Comparison of ENCODE assay signal across 8 cellular contexts in the genomic region with DNA sequence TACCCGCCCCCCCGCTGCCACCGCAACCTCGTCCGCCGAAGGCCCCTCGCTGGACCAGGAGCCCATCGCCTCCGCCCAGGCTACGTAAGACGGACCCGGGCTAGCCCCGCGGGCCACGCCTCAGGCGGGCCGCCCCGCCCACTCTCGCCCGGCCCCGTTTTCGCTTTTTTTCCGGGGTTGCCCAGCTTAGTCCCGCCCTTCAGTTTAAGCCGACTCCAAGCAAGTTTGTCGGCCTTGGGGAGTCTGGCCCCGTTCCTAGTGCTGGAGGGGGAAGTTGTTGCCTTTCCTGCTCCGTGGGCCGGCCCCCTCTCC. TPM values are rescaled to one million over a fixed set of nuclear protein-coding genes. Genes with fewer than 3 reads are reported as not detected.
DNase-seq lines count a peak whose midpoint lies in the region; ATAC-seq, FAIRE-seq and TF ChIP-seq lines count a peak whose summit lies in the region.

No MANE protein-coding gene starts in this region.

- no peak for TF ChIP-seq RAD21 in A549 (conservative IDR thresholded peaks at IDR 0.05 in 1 of 2, IDR thresholded peaks at IDR 0.05 in 1 of 2)

- peak overlapping the region; percentile 83 for H3K27ac Mint-ChIP-seq in chondrocyte (ENCODE audit: unreplicated experiment)

- TF ChIP-seq CTCF in A549 (IDR thresholded peaks at IDR 0.05) (no peak), chondrocyte (IDR thresholded peaks at IDR 0.05) (no peak)

- ATAC-seq in A549, result peak; percentile 45 to 65
- ATAC-seq in GM18517 (IDR thresholded peaks at IDR 0.05; ENCODE audit: unreplicated experiment), result peak; percentile 15
- ATAC-seq in HG03108 (IDR thresholded peaks at IDR 0.05; ENCODE audit: unreplicated experiment), result peak; percentile 31

- DNase-seq in A549 (ENCODE audit: low read depth in 1 of 2, low spot score in 1 of 2), result peak; percentile 77 to 93
- DNase-seq in NCI-H446 treated with DMSO at 0.1 percent for 48 hours (lab: John Stamatoyannopoulos, UW), result peak; percentile 85
- DNase-seq in activated CD4-positive, alpha-beta T cell treated with anti-CD3 and anti-CD28 coated beads for 24 hours (ENCODE audit: low read depth in 2 of 2), result peak; percentile 62 to 77
- no peak for DNase-seq in chondrocyte (ENCODE audit: low spot score)
- peak; percentile 63 to 76 for DNase-seq in stimulated activated CD4-positive, alpha-beta T cell treated with anti-CD3 and anti-CD28 coated beads, Interleukin-1b, Interleukin-23, amount 100 ng/mL, for 4 hours (ENCODE audit: low read depth in 2 of 2)

- H3K9me3 Mint-ChIP-seq in chondrocyte (ENCODE audit: low read depth), result no peaks in the 10 kb centered on the region

- peak overlapping the region; percentile 94 to 98 for H3K27ac ChIP-seq in A549
- peak overlapping the region; percentile 97 for H3K27ac ChIP-seq in layer of hippocampus (ENCODE audit: low read depth, low read length)

- H3K4me2 ChIP-seq in A549, result peak overlapping the region; percentile 80

- no peak for TF ChIP-seq POLR2A in A549 (IDR thresholded peaks at IDR 0.05; ENCODE audit: low read length)

- CTCF ChIA-PET in A549 (lab: Yijun Ruan, JAX), result interaction anchor here (0.5 to 7.7 kb wide), 32 partner anchors 12 to 387 kb away, joined by 3 to 149 read pairs (median 5); partner anchors contain the start of genes CLK2, ENTREP3, FDPS and KRTCAP2

- whole genome bisulfite sequencing in A549 (ENCODE audit: missing lambda C conversion rate), result 0% methylated on average over 11 of the region's 29 CpGs

- no peaks in the 10 kb centered on the region for H3K27me3 Mint-ChIP-seq in chondrocyte (ENCODE audit: low read depth)

- H3K27me3 ChIP-seq in layer of hippocampus (ENCODE audit: control insufficient read depth, insufficient read depth, low read length), result no peaks in the 10 kb centered on the region

- no peak for TF ChIP-seq EP300 in A549 (IDR thresholded peaks at IDR 0.05)

- no peaks in the 10 kb centered on the region for H3K9me3 ChIP-seq in A549

- H3K4me1 Mint-ChIP-seq in chondrocyte (ENCODE audit: low read depth), result peaks cover 39% of the 10 kb centered on the region

- peaks cover 20% of the 10 kb centered on the region for H3K4me1 ChIP-seq in A549

- peak overlapping the region; percentile 71 for H3K4me3 ChIP-seq in A549

- peak overlapping the region; percentile 89 for H3K4me3 Mint-ChIP-seq in chondrocyte (ENCODE audit: unreplicated experiment)

- no peak for FAIRE-seq in A549 (lab: Jason Lieb, UNC)

- H3K36me3 Mint-ChIP-seq in chondrocyte (ENCODE audit: low read depth), result peaks cover 7% of the 10 kb centered on the region

- POLR2A ChIA-PET in A549 (lab: Yijun Ruan, JAX), result interaction anchor here (0.7 to 2.3 kb wide), 10 partner anchors 16 to 325 kb away, joined by 3 to 14 read pairs (median 5); partner anchors contain the start of genes ASH1L, CLK2, ENTREP3 and HCN3

TF ChIP-seq in A549, 52 proteins besides CTCF, POLR2A, EP300 and RAD21:
- TF ChIP-seq PHF8 (IDR thresholded peaks at IDR 0.05; ENCODE audit: borderline replicate concordance, low read depth) (peak; percentile 29; the same call in 1 of the 2 replicates), FOSB (CRISPR knock-in tag; IDR thresholded peaks at IDR 0.05) (no peak), JUN (IDR thresholded peaks at IDR 0.05) (0 out of 5 replicates have a peak, but pooled peaks of 1 of the 2 experiments have one; percentile 44), RFX5 (IDR thresholded peaks at IDR 0.05) (no peak), CHD2 (IDR thresholded peaks at IDR 0.05; ENCODE audit: low read length, partially characterized antibody) (no peak), JUNB (IDR thresholded peaks at IDR 0.05) (no peak), GATA3 (IDR thresholded peaks at IDR 0.05; ENCODE audit: borderline replicate concordance) (no peak), EHMT2 (IDR thresholded peaks at IDR 0.05; ENCODE audit: low read depth) (no peak)
- TF ChIP-seq, protein P1, sequence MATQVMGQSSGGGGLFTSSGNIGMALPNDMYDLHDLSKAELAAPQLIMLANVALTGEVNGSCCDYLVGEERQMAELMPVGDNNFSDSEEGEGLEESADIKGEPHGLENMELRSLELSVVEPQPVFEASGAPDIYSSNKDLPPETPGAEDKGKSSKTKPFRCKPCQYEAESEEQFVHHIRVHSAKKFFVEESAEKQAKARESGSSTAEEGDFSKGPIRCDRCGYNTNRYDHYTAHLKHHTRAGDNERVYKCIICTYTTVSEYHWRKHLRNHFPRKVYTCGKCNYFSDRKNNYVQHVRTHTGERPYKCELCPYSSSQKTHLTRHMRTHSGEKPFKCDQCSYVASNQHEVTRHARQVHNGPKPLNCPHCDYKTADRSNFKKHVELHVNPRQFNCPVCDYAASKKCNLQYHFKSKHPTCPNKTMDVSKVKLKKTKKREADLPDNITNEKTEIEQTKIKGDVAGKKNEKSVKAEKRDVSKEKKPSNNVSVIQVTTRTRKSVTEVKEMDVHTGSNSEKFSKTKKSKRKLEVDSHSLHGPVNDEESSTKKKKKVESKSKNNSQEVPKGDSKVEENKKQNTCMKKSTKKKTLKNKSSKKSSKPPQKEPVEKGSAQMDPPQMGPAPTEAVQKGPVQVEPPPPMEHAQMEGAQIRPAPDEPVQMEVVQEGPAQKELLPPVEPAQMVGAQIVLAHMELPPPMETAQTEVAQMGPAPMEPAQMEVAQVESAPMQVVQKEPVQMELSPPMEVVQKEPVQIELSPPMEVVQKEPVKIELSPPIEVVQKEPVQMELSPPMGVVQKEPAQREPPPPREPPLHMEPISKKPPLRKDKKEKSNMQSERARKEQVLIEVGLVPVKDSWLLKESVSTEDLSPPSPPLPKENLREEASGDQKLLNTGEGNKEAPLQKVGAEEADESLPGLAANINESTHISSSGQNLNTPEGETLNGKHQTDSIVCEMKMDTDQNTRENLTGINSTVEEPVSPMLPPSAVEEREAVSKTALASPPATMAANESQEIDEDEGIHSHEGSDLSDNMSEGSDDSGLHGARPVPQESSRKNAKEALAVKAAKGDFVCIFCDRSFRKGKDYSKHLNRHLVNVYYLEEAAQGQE (IDR thresholded peaks at IDR 0.05), result no peak
TF ChIP-seq in A549: peak in this region for 2.

RNA-seq across cellular contexts. Expression of gene RUSC1, which starts 3.0 kb away (rescaled TPM):
- 27.8 and 29.1 TPM in 2 replicates for polyA plus RNA-seq in A549 (2011; rRNA removed)
- polyA plus RNA-seq in A549 (2012; cell fraction: cytosol; rRNA removed), result 49.7 and 73.5 TPM in 2 replicates
- 120 and 139 TPM in 2 replicates for polyA plus RNA-seq in A549 (2012; cell fraction: nucleus; rRNA removed)
- polyA plus RNA-seq in A549 (2017; fragmentation: RNase III; extraction: RNeasy Plus Mini Kit Qiagen cat#74134 plus additional on column Dnase treatment), result 27.5 to 32.2 TPM (median 30.9 TPM) in 3 replicates
- polyA minus RNA-seq in A549 (2011; rRNA and poly(A)+ RNA removed), result 17.2 and 19.7 TPM in 2 replicates
- total RNA-seq in chondrocyte, result 42.6 to 49.1 TPM (median 43.9 TPM) in 3 replicates

RNA-seq across cellular contexts. Expression of gene FDPS, which starts 15.0 kb away (rescaled TPM):
- polyA plus RNA-seq in A549 (2011; rRNA removed) (143 and 148 TPM in 2 replicates), A549 (2017; fragmentation: RNase III; extraction: RNeasy Plus Mini Kit Qiagen cat#74134 plus additional on column Dnase treatment) (176 to 228 TPM (median 205 TPM) in 3 replicates)
- 166 and 178 TPM in 2 replicates for polyA plus RNA-seq in A549 (2012; cell fraction: cytosol; rRNA removed)
- polyA plus RNA-seq in A549 (2012; cell fraction: nucleus; rRNA removed), result 150 and 235 TPM in 2 replicates
- polyA minus RNA-seq in A549 (2011; rRNA and poly(A)+ RNA removed), result 86.7 and 96.2 TPM in 2 replicates
- total RNA-seq in chondrocyte, result 122 to 139 TPM (median 127 TPM) in 3 replicates

RNA-seq across cellular contexts. Expression of gene PKLR, which starts 22.4 kb away (rescaled TPM):
- polyA plus RNA-seq in A549 (2011; rRNA removed), result 0.03 TPM in 1 of 2 replicates, not detected in the other
- 0.03 TPM in 1 of 2 replicates, not detected in the other for polyA plus RNA-seq in A549 (2012; cell fraction: cytosol; rRNA removed)
- polyA plus RNA-seq in A549 (2012; cell fraction: nucleus; rRNA removed), result 0.04 and 0.05 TPM in 2 replicates
- 0.03 TPM in 1 of 3 replicates, not detected in the others for polyA plus RNA-seq in A549 (2017; fragmentation: RNase III; extraction: RNeasy Plus Mini Kit Qiagen cat#74134 plus additional on column Dnase treatment)
- polyA minus RNA-seq in A549 (2011; rRNA and poly(A)+ RNA removed), result not detected in 2 replicates
- total RNA-seq in chondrocyte, result not detected in 3 replicates

RNA-seq across cellular contexts. Expression of gene HCN3, which starts 46.4 kb away (rescaled TPM):
- polyA plus RNA-seq in A549 (2011; rRNA removed), result 4.1 and 7.3 TPM in 2 replicates
- 7.7 and 10.1 TPM in 2 replicates for polyA plus RNA-seq in A549 (2012; cell fraction: cytosol; rRNA removed)
- 45.2 and 51.9 TPM in 2 replicates for polyA plus RNA-seq in A549 (2012; cell fraction: nucleus; rRNA removed)
- 5.3 to 8.1 TPM (median 7.6 TPM) in 3 replicates for polyA plus RNA-seq in A549 (2017; fragmentation: RNase III; extraction: RNeasy Plus Mini Kit Qiagen cat#74134 plus additional on column Dnase treatment)
- 6.4 and 14.3 TPM in 2 replicates for polyA minus RNA-seq in A549 (2011; rRNA and poly(A)+ RNA removed)
- 4.3 to 4.4 TPM (median 4.4 TPM) in 3 replicates for total RNA-seq in chondrocyte

RNA-seq across cellular contexts. Expression of gene CLK2, which starts 50.4 kb away (rescaled TPM):
- polyA plus RNA-seq in A549 (2011; rRNA removed) (45.7 and 51.0 TPM in 2 replicates), A549 (2017; fragmentation: RNase III; extraction: RNeasy Plus Mini Kit Qiagen cat#74134 plus additional on column Dnase treatment) (32.4 to 37.9 TPM (median 37.5 TPM) in 3 replicates)
- 39.6 and 41.6 TPM in 2 replicates for polyA plus RNA-seq in A549 (2012; cell fraction: cytosol; rRNA removed)
- polyA plus RNA-seq in A549 (2012; cell fraction: nucleus; rRNA removed), result 201 and 245 TPM in 2 replicates
- polyA minus RNA-seq in A549 (2011; rRNA and poly(A)+ RNA removed), result 56.3 and 70.0 TPM in 2 replicates
- total RNA-seq in chondrocyte, result 36.7 to 50.2 TPM (median 37.0 TPM) in 3 replicates
